ENCODE assay signal across 8 cellular contexts in the genomic region with DNA sequence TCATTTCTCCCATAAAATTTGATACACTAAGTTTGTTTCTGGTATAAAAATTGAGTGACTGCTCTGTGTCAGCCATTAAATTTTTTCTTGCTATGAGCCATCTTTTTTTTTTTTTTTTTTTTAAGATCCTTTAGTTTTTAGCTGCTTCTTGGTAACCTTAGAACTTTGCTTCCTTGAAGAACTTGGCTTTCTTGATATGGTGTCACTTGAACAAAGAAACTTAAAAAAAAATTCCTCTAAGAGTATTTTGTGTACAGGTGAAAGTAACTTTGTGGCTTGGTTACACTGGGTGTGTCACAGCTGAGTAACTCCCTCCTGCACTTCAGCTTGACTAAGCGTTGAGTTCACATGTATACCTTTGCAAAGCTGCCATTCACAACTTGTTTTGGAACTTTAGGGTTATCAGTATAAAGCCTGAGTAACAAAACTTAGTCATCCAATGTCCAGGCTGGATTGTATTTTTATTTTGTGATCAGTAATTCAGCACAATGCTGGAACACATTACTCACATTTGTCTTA. TPM values are rescaled to one million over a fixed set of nuclear protein-coding genes. Genes with fewer than 3 reads are reported as not detected.
DNase-seq lines count a peak whose midpoint lies in the region; ATAC-seq, FAIRE-seq and TF ChIP-seq lines count a peak whose summit lies in the region.

No MANE protein-coding gene starts in this region.

- no peak for TF ChIP-seq POLR2A in HCT116 (IDR thresholded peaks at IDR 0.05; ENCODE audit: borderline replicate concordance, extremely low read depth, insufficient read depth, insufficient read length)

- no peaks in the 10 kb centered on the region; a peak in 2 of 4 replicates for H3K36me3 ChIP-seq in HCT116 (ENCODE audit: control insufficient read depth in 1 of 2, insufficient read depth in 2 of 2, low read length in 2 of 2)

- H4K20me1 ChIP-seq in HCT116 (ENCODE audit: insufficient read depth): 0 out of 2 replicates have a peak, but pooled peaks cover 2% of the 10 kb centered on the region

- DNase-seq in HCT116 (ENCODE audit: low read depth, low spot score) (peak; percentile 73), RCC 7860 (ENCODE audit: low spot score) (peak; percentile 82), NCI-H146 (lab: John Stamatoyannopoulos, UW) (no peak), AG08395 (ENCODE audit: low spot score) (no peak), iPS-NIHi11 (ENCODE audit: low spot score) (no peak)
- no peak for DNase-seq in central memory CD8-positive, alpha-beta T cell (ENCODE audit: low spot score in 2 of 2)
- DNase-seq in naive thymus-derived CD8-positive, alpha-beta T cell: peak in 6 of 10 donors; percentile 30 to 73 (median 54)

- H3K4me3 Mint-ChIP-seq in central memory CD8-positive, alpha-beta T cell: peak overlapping the region; percentile 89
- peak overlapping the region; percentile 92 to 100 (median 98) for H3K4me3 Mint-ChIP-seq in naive thymus-derived CD8-positive, alpha-beta T cell

- no TSS peak for BruUV-seq in HCT116 (replicated peaks; lab: Mats Ljungman, UMichigan)

- no peaks in the 10 kb centered on the region for H3K9me2 ChIP-seq in HCT116 (ENCODE audit: insufficient read depth)

- no peaks in the 10 kb centered on the region for H3K9me3 Mint-ChIP-seq in central memory CD8-positive, alpha-beta T cell
- no peaks in the 10 kb centered on the region for H3K9me3 Mint-ChIP-seq in naive thymus-derived CD8-positive, alpha-beta T cell

- RAD21 ChIA-PET in HCT116 (lab: Charles Lee; ENCODE audit: low non-redundant PET in 1 of 2, low total read pairs in 2 of 2, uncharacterized antibody in 2 of 2, unreplicated experiment in 2 of 2): interaction anchor here in 1 of 2 experiments (1.4 kb wide), 1 partner anchor 99 kb away, joined by 3 read pairs; no protein-coding TSS in a partner anchor

- peak overlapping the region; percentile 97; the same call in 1 of the 2 replicates for H3K27ac ChIP-seq in HCT116 (ENCODE audit: low read depth, low read length)

- intact Hi-C loops in HCT116 (cut with micrococcal nuclease): no loop called here

- TF ChIP-seq CTCF in HCT116 (IDR thresholded peaks at IDR 0.05 in 2 of 3, conservative IDR thresholded peaks at IDR 0.05 in 1 of 3; ENCODE audit: borderline replicate concordance in 1 of 3, insufficient read depth in 1 of 3, low read depth in 2 of 3, low read length in 2 of 3): no peak

- H3K27me3 Mint-ChIP-seq in central memory CD8-positive, alpha-beta T cell: no peaks in the 10 kb centered on the region
- no peaks in the 10 kb centered on the region for H3K27me3 Mint-ChIP-seq in naive thymus-derived CD8-positive, alpha-beta T cell

- peak overlapping the region in 1 of 2 experiments; percentile 68 for H3K4me3 ChIP-seq in HCT116 (replicated peaks in 1 of 2; ENCODE audit: low read depth in 1 of 2, low read length in 2 of 2)

- H3K9me3 ChIP-seq in HCT116 (ENCODE audit: control insufficient read depth in 1 of 2, insufficient read depth in 1 of 2, low read depth in 1 of 2, low read length in 2 of 2): no peaks in the 10 kb centered on the region

- H3K27ac Mint-ChIP-seq in central memory CD8-positive, alpha-beta T cell (ENCODE audit: low read depth): peak overlapping the region; percentile 98
- peak overlapping the region; percentile 96 to 100 (median 100) for H3K27ac Mint-ChIP-seq in naive thymus-derived CD8-positive, alpha-beta T cell

- FAIRE-seq in RCC 7860 (lab: Jason Lieb, UNC): peak; percentile 84

- peak overlapping the region; percentile 72 for H3K4me2 ChIP-seq in HCT116 (ENCODE audit: low read length)

- H2AFZ ChIP-seq in HCT116 (ENCODE audit: low read depth, low read length, poor library complexity, severe bottlenecking): no peak overlapping the region

- CTCF ChIA-PET in HCT116 (lab: Charles Lee): interaction anchor here (0.6 to 1.5 kb wide), 3 partner anchors 11 to 109 kb away, joined by 3 to 8 read pairs (median 3); no protein-coding TSS in a partner anchor

- peaks cover 97% of the 10 kb centered on the region for H3K79me2 ChIP-seq in HCT116 (ENCODE audit: insufficient read depth, low read length)

- no peaks in the 10 kb centered on the region for H3K27me3 ChIP-seq in HCT116 (ENCODE audit: insufficient read depth, low read length)

- ATAC-seq in GM18502 (IDR thresholded peaks at IDR 0.05; ENCODE audit: poor library complexity, unreplicated experiment): peak; percentile 36
- ATAC-seq in HCT116: peak; percentile 18; the same call in 1 of the 2 replicates
- ATAC-seq in central memory CD8-positive, alpha-beta T cell (replicated peaks; ENCODE audit: extremely low read depth, poor library complexity, severe bottlenecking): no peak
- peak; percentile 17 to 41 for ATAC-seq in naive thymus-derived CD8-positive, alpha-beta T cell

- H3K9ac ChIP-seq in HCT116 (ENCODE audit: low read length): peak overlapping the region; percentile 76

- POLR2A ChIA-PET in HCT116 (lab: Charles Lee): interaction anchor here (0.9 to 3.3 kb wide), 8 partner anchors 8 to 105 kb away, joined by 3 to 14 read pairs (median 5); no protein-coding TSS in a partner anchor
- POLR2A ChIA-PET in naive thymus-derived CD8-positive, alpha-beta T cell (lab: Charles Lee): interaction anchor here (0.5 to 11.6 kb wide), 8 partner anchors 8 to 172 kb away, joined by 3 to 659 read pairs (median 41); no protein-coding TSS in a partner anchor

- peaks cover 82% of the 10 kb centered on the region for H3K4me1 Mint-ChIP-seq in central memory CD8-positive, alpha-beta T cell
- peaks cover 45 to 85% (median 74%) of the 10 kb centered on the region in 4 donors for H3K4me1 Mint-ChIP-seq in naive thymus-derived CD8-positive, alpha-beta T cell

- H3K36me3 Mint-ChIP-seq in central memory CD8-positive, alpha-beta T cell (ENCODE audit: insufficient read depth): peaks cover 48% of the 10 kb centered on the region
- H3K36me3 Mint-ChIP-seq in naive thymus-derived CD8-positive, alpha-beta T cell: peaks cover 5 to 46% (median 14%) of the 10 kb centered on the region in 3 donors

- no peak for TF ChIP-seq RAD21 in HCT116 (IDR thresholded peaks at IDR 0.05; ENCODE audit: low read depth)

- H3K4me1 ChIP-seq in HCT116 (ENCODE audit: control insufficient read depth in 1 of 2, insufficient read depth in 2 of 2, low read length in 2 of 2): peaks cover 51 to 83% of the 10 kb centered on the region in 2 experiments

TF ChIP-seq in HCT116, 20 proteins besides CTCF, POLR2A, EP300 and RAD21:
- TF ChIP-seq SIN3A (IDR thresholded peaks at IDR 0.05; ENCODE audit: low read depth): peak; percentile 67
- TF ChIP-seq, protein P1, sequence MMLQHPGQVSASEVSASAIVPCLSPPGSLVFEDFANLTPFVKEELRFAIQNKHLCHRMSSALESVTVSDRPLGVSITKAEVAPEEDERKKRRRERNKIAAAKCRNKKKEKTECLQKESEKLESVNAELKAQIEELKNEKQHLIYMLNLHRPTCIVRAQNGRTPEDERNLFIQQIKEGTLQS (IDR thresholded peaks at IDR 0.05): no peak
- TF ChIP-seq ELF1 (IDR thresholded peaks at IDR 0.05; ENCODE audit: borderline replicate concordance, low read depth): no peak
- TF ChIP-seq JUND (IDR thresholded peaks at IDR 0.05): peak; percentile 69
- TF ChIP-seq MAX (IDR thresholded peaks at IDR 0.05): peak; percentile 54; the same call in 1 of the 2 replicates
- 0 out of 2 replicates have a peak, but pooled peaks have one; percentile 30 for TF ChIP-seq CBX3 (IDR thresholded peaks at IDR 0.05; ENCODE audit: low read depth)
- TF ChIP-seq FOSL1 (IDR thresholded peaks at IDR 0.05; ENCODE audit: low read depth): peak; percentile 77
- peak; percentile 23; the same call in 1 of the 2 replicates for TF ChIP-seq SRF (IDR thresholded peaks at IDR 0.05; ENCODE audit: low read depth)
- peak; percentile 66 for TF ChIP-seq SP1 (IDR thresholded peaks at IDR 0.05; ENCODE audit: low read depth)

RNA-seq across cellular contexts. Expression of gene CHD2, which starts 6.5 kb away (rescaled TPM):
- total RNA-seq in HCT116 (2021; ENCODE audit: unreplicated experiment): 116 TPM
- 64.4 and 68.7 TPM in 2 replicates for polyA plus RNA-seq in HCT116 (2012)
- total RNA-seq in naive thymus-derived CD8-positive, alpha-beta T cell: 100 to 1,000 TPM; 415 to 427 TPM
- 100 to 1,000 TPM in 1 of 3 donors, 10 to 100 TPM in 2; 53.1 to 101 (median 68.1) TPM for polyA plus RNA-seq in naive thymus-derived CD8-positive, alpha-beta T cell

Comparison
In these comparisons a context has a peak if more than half of its experiments do, and no peak if none do; other contexts are left out.
1. DNase-seq: peak in HCT116 (single experiment), RCC 7860 (single experiment) and naive thymus-derived CD8-positive, alpha-beta T cell (6 of 10); none in central memory CD8-positive, alpha-beta T cell (0 of 2), NCI-H146 (single experiment), AG08395 (single experiment) and iPS-NIHi11 (single experiment).